25 cellular contexts compared by ENCODE assay signal in genomic region chr20:54108817-54109216, GRCh38. TPM values are rescaled to one million over a fixed set of nuclear protein-coding genes. Genes with fewer than 3 reads are reported as not detected.
"Had no signal": no experiment of that assay in that cellular context is flagged by ENCODE, and none has a peak within 500 bp of the region (broad histone marks: within the 10 kb centered on the region; RNA-seq: fewer than 3 reads in every experiment).

No MANE protein-coding gene starts in this region.

- H3K27me3 ChIP-seq: hepatocyte, ovary, sigmoid colon, tibial nerve, uterus had no signal

- H2AFZ ChIP-seq: hepatocyte had no signal

- H3K4me2 ChIP-seq: hepatocyte, smooth muscle cell had no signal

- H3K4me1 ChIP-seq: left ventricle myocardium inferior, prostate gland, sigmoid colon, tibial nerve, uterus had no signal

- ATAC-seq: naive thymus-derived CD4-positive, alpha-beta T cell; natural killer cell treated with Interleukin-12 subunit alpha and Interleukin-12 subunit beta and Interleukin-15 and Interleukin-18, amount 100 ng/mL, for 72 hours; right cardiac atrium; stimulated activated memory B cell treated with anti-CD40 and anti-IgM and Interleukin-4, amounts not matched to agents 10 μg/mL and 1 μg/mL and 100 μg/mL, for 72 hours; stimulated activated naive CD8-positive, alpha-beta T cell treated with anti-CD3 and anti-CD28 coated beads, Interleukin-15, amount 100 ng/mL, for 72 hours had no signal

- H3K79me2 ChIP-seq: hepatocyte had no signal

- H3K36me3 ChIP-seq: left ventricle myocardium inferior, ovary, prostate gland, sigmoid colon, tibial nerve, uterus had no signal

- H3K27ac ChIP-seq: left ventricle myocardium inferior, ovary, prostate gland, sigmoid colon, tibial nerve, uterus had no signal

- DNase-seq: islet precursor cell; left ventricle myocardium inferior; midbrain; mucosa of descending colon; naive thymus-derived CD4-positive, alpha-beta T cell; ovary; retina; right cardiac atrium; sigmoid colon; stimulated activated CD4-positive, alpha-beta T cell treated with anti-CD3 and anti-CD28 coated beads, Interleukin-1b, Interleukin-23, amount 100 ng/mL, for 48 hours; stimulated activated CD4-positive, alpha-beta T cell treated with anti-CD3 and anti-CD28 coated beads, Interleukin-2, amount 100 ng/mL, for 48 hours; stimulated activated CD4-positive, alpha-beta T cell treated with anti-CD3 and anti-CD28 coated beads, Interleukin-4, amount 100 ng/mL, for 4 hours; stimulated activated CD8-positive, alpha-beta memory T cell treated with anti-CD3 and anti-CD28 coated beads, Interleukin-4, amount 100 ng/mL, for 48 hours; stimulated activated naive CD4-positive, alpha-beta T cell treated with Interleukin-2 at 50 U/mL for 16 hours; stimulated activated naive CD8-positive, alpha-beta T cell treated with anti-CD3 and anti-CD28 coated beads, Interleukin-15, amount 100 ng/mL, for 72 hours; substantia nigra; uterus had no signal

- H3K4me3 ChIP-seq: hepatocyte, left ventricle myocardium inferior, lung, mucosa of descending colon, ovary, prostate gland, sigmoid colon, smooth muscle cell, tibial nerve, uterus had no signal

- H3K9me3 ChIP-seq: left ventricle myocardium inferior, mucosa of descending colon, prostate gland, sigmoid colon, tibial nerve, uterus had no signal

RNA-seq across cellular contexts. Expression of gene BCAS1, which starts 38.4 kb away (rescaled TPM):
- total RNA-seq: left ventricle myocardium inferior had no signal
- polyA plus RNA-seq: neural cell had no signal
